ENCODE assay signal across 23 cellular contexts in the genomic region with DNA sequence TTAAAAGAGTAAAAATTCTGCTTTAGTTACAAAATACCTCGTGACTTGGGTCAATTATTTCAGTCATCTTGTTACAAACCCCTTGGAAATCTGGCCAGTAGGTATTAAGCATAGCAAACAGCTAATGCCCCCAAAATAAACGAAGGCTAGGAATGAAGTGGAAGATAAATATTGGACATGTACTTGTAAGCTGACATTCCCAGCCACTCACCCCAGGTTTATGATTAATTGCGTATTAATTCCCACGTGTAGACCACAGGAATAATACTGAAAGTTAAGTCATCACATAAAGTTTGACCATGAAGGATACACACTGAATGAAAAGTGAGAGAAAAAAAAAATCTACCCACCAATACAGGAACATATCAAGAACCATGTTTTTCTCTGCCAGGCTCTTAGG.
"Had no signal": no experiment of that assay in that cellular context is flagged by ENCODE, and none has a peak within 500 bp of the region (broad histone marks: within the 10 kb centered on the region; RNA-seq: fewer than 3 reads in every experiment).

No MANE protein-coding gene starts in this region.

- H3K9me3 ChIP-seq: gastroesophageal sphincter, heart left ventricle, ovary, psoas muscle, tibial artery had no signal

- H3K27ac ChIP-seq: brain microvascular endothelial cell, coronary artery, gastroesophageal sphincter, heart left ventricle, ovary, psoas muscle, tibial artery, uterus had no signal

- DNase-seq: activated CD4-positive, alpha-beta T cell treated with anti-CD3 and anti-CD28 coated beads, Interleukin-2, amount 10 ng/mL, durations not matched to agents 24 days and 14 days; activated CD4-positive, CD25-positive, alpha-beta regulatory T cell; activated CD8-positive, alpha-beta T cell treated with anti-CD3 and anti-CD28 coated beads for 36 hours; activated naive CD4-positive, alpha-beta T cell treated with Interleukin-2 at 50 U/mL for 16 hours; activated naive CD8-positive, alpha-beta T cell treated with anti-CD3 and anti-CD28 coated beads, Interleukin-2, amount 10 ng/mL, durations not matched to agents 7 days and 5 days; activated T-cell treated with anti-CD3 and anti-CD28 coated beads, Interleukin-2, amount 50 U/mL, for 1 hour; brain microvascular endothelial cell; central memory CD4-positive, alpha-beta T cell; heart left ventricle; kidney glomerular epithelial cell; left ventricle myocardium superior; mesendoderm; naive thymus-derived CD4-positive, alpha-beta T cell; ovary; psoas muscle; right cardiac atrium; stimulated activated naive CD8-positive, alpha-beta T cell treated with anti-CD3 and anti-CD28 coated beads, Interleukin-15, Interleukin-2, amounts not matched to agents 100 U/mL and 50 U/mL, for 24 hours; substantia nigra; T-helper 9 cell; tibial artery; uterus had no signal

- ATAC-seq: activated CD8-positive, alpha-beta T cell treated with anti-CD3 and anti-CD28 coated beads for 36 hours; gastroesophageal sphincter; heart left ventricle; left ventricle myocardium superior; naive thymus-derived CD4-positive, alpha-beta T cell; psoas muscle; right cardiac atrium; stimulated activated naive CD8-positive, alpha-beta T cell treated with anti-CD3 and anti-CD28 coated beads, Interleukin-15, Interleukin-2, amounts not matched to agents 100 U/mL and 50 U/mL, for 24 hours had no signal

- H3K4me1 ChIP-seq: gastroesophageal sphincter, heart left ventricle, psoas muscle, tibial artery, uterus had no signal

- H3K27me3 ChIP-seq: brain microvascular endothelial cell, gastroesophageal sphincter, heart left ventricle, ovary, tibial artery, uterus had no signal

- H3K36me3 ChIP-seq: brain microvascular endothelial cell, gastroesophageal sphincter, heart left ventricle, ovary, tibial artery had no signal

- H3K4me3 ChIP-seq: coronary artery, gastroesophageal sphincter, heart left ventricle, ovary, psoas muscle, tibial artery, uterus had no signal
